ENCODE assay signal across 8 cellular contexts in the genomic region with DNA sequence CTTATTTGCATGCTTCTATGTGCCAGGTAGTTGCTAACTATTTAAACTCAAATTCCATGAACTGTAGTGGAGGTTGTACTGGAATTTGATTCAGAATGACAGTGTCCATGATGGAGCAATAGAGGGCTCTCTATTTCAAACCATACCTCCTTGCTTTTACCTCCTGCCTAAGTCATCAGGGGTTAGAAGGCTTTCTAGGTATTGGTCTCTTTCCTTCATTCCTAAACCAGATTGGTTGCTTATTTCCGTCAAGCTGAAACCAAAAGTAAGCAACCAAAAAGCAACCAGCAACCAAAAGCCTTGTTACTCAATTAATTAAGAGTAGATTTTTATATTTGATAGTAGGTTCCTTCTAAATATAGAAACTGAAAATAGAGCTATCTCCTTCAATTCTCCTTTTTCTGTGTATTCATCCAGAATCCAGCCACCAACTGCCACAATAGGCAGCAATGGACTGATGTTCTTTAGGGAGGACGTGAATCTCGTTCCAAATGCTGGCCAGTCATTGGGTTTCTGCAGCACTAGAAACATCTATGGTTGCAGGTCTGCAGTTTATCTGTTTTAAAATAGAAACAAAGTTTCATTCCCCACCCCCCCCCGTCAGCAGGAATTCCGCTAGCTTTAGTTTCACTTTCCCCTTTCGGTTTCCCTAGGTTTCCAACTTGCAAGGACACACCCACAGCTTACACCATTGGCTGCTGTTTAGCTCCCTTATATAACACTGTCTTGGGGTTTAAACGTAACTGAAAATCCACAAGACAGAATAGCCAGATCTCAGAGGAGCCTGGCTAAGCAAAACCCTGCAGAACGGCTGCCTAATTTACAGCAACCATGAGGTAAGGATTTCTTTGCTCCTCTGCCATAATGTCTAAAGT. TPM values are rescaled to one million over a fixed set of nuclear protein-coding genes. Genes with fewer than 3 reads are reported as not detected.
DNase-seq lines count a peak whose midpoint lies in the region; ATAC-seq and TF ChIP-seq lines count a peak whose summit lies in the region.

IFIT1 (plus strand) TSS at position 742 of the 875 bp plus-strand sequence; CDS start at position 832, 90 bp downstream.

- H3K4me1 ChIP-seq in OCI-LY3 (ENCODE audit: low read length): peaks cover 12% of the 10 kb centered on the region
- peaks cover 22 to 28% of the 10 kb centered on the region in 2 experiments for H3K4me1 ChIP-seq in neutrophil (ENCODE audit: control insufficient read depth in 1 of 2, insufficient read depth in 1 of 2, low read depth in 1 of 2, low read length in 1 of 2)

- DNase-seq in COR-L47 (lab: John Stamatoyannopoulos, UW) (peak; percentile 9), glomerular endothelial cell (ENCODE audit: extremely low read depth, low read depth, low spot score) (peak; percentile 60), ecto neural progenitor cell (ENCODE audit: low spot score) (no peak)
- DNase-seq in activated naive CD8-positive, alpha-beta T cell treated with anti-CD3 and anti-CD28 coated beads for 36 hours: peak; percentile 53

- H3K36me3 ChIP-seq in OCI-LY3 (replicated peaks; ENCODE audit: low read depth, low read length): no peaks in the 10 kb centered on the region
- H3K36me3 ChIP-seq in neutrophil: no peaks in the 10 kb centered on the region

- H3K4me3 ChIP-seq in OCI-LY3 (ENCODE audit: low read length): peak within 1 kb of the TSS; percentile 72
- H3K4me3 ChIP-seq in neutrophil (ENCODE audit: low read depth in 1 of 2, low read length in 1 of 2): peak within 1 kb of the TSS; percentile 62 to 67

- no peaks in the 10 kb centered on the region for H4K20me1 ChIP-seq in OCI-LY3 (ENCODE audit: insufficient read depth, low read length)

- H3K27ac Mint-ChIP-seq in activated naive CD8-positive, alpha-beta T cell treated with anti-CD3 and anti-CD28 coated beads for 36 hours: peak within 1 kb of the TSS; percentile 91

- no peaks in the 10 kb centered on the region for H3K36me3 Mint-ChIP-seq in activated naive CD8-positive, alpha-beta T cell treated with anti-CD3 and anti-CD28 coated beads for 36 hours

- H3K27ac ChIP-seq in OCI-LY3 (ENCODE audit: low read length) (no peak within 1 kb of the TSS), neutrophil (peak within 1 kb of the TSS; percentile 79)

- peak within 1 kb of the TSS; percentile 37; the same call in 1 of the 2 replicates for H3K9ac ChIP-seq in OCI-LY3 (ENCODE audit: low read length)

- no peaks in the 10 kb centered on the region for H3K9me3 ChIP-seq in OCI-LY3 (ENCODE audit: insufficient read depth, low read length)
- H3K9me3 ChIP-seq in neutrophil: no peaks in the 10 kb centered on the region

- no peaks in the 10 kb centered on the region for H3K9me3 Mint-ChIP-seq in activated naive CD8-positive, alpha-beta T cell treated with anti-CD3 and anti-CD28 coated beads for 36 hours

- peaks cover 24% of the 10 kb centered on the region for H3K4me1 Mint-ChIP-seq in activated naive CD8-positive, alpha-beta T cell treated with anti-CD3 and anti-CD28 coated beads for 36 hours

- peak within 1 kb of the TSS; percentile 47; the same call in 1 of the 2 replicates for H2AFZ ChIP-seq in OCI-LY3 (ENCODE audit: low read depth, low read length)

- no peaks in the 10 kb centered on the region for H3K27me3 Mint-ChIP-seq in activated naive CD8-positive, alpha-beta T cell treated with anti-CD3 and anti-CD28 coated beads for 36 hours

- H3K4me2 ChIP-seq in OCI-LY3 (ENCODE audit: low read length): peak within 1 kb of the TSS; percentile 83

- ATAC-seq in GM18909 (IDR thresholded peaks at IDR 0.05; ENCODE audit: poor library complexity, unreplicated experiment): peak; percentile 86
- peak; percentile 79 for ATAC-seq in HG03135 (IDR thresholded peaks at IDR 0.05; ENCODE audit: unreplicated experiment)

- H3K27me3 ChIP-seq in OCI-LY3 (ENCODE audit: low read depth, low read length): no peaks in the 10 kb centered on the region
- H3K27me3 ChIP-seq in neutrophil: no peaks in the 10 kb centered on the region

- TF ChIP-seq CTCF in OCI-LY3 (IDR thresholded peaks at IDR 0.05; ENCODE audit: low read depth, low read length) (no peak), neutrophil (IDR thresholded peaks at IDR 0.05) (no peak)

- H3K4me3 Mint-ChIP-seq in activated naive CD8-positive, alpha-beta T cell treated with anti-CD3 and anti-CD28 coated beads for 36 hours: peak within 1 kb of the TSS; percentile 82

- H3K79me2 ChIP-seq in OCI-LY3 (ENCODE audit: low read length): no peaks in the 10 kb centered on the region

RNA-seq across cellular contexts. Expression of gene IFIT1, which starts in this region (rescaled TPM):
- total RNA-seq in activated naive CD8-positive, alpha-beta T cell treated with anti-CD3 and anti-CD28 coated beads for 36 hours: 1 to 10 TPM; 7.2 to 9.1 TPM
- total RNA-seq in glomerular endothelial cell: 3.3 and 20.8 TPM in 2 replicates
